ENCODE assay signal across 11 cellular contexts in the genomic region with DNA sequence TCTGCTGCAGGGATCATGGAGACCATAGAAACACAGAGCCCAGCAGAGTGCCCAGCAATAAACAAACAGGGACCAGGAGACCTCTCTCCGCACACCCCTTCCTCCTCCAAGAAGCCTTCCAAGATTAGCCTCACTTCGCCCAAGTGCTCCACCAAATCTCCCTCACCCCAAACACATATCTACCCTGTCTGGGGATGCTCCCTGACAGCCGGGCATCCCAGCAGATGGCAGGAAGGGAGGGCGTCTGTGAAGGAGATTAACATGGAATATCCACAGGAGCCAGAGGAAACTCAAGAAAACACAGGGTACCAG. TPM values are rescaled to one million over a fixed set of nuclear protein-coding genes. Genes with fewer than 3 reads are reported as not detected.
DNase-seq lines count a peak whose midpoint lies in the region; ATAC-seq and TF ChIP-seq lines count a peak whose summit lies in the region.
"Had no signal": no experiment of that assay in that cellular context is flagged by ENCODE, and none has a peak within 500 bp of the region (broad histone marks: within the 10 kb centered on the region; RNA-seq: fewer than 3 reads in every experiment).

No MANE protein-coding gene starts in this region.

- H3K9me3 ChIP-seq in cardiac muscle cell (ENCODE audit: low read depth): no peaks in the 10 kb centered on the region
- H3K9me3 ChIP-seq in left ventricle myocardium inferior (replicated peaks): no peaks in the 10 kb centered on the region
- H3K9me3 ChIP-seq: BE2C, thoracic aorta had no signal

- intact Hi-C loops in left ventricle myocardium inferior (cut with micrococcal nuclease): loop anchor here (5.0 to 10.0 kb wide), 2 partner anchors 67 to 459 kb away; partner anchors contain the start of gene STARD10

- H3K4me3 ChIP-seq in cardiac muscle cell: no peak overlapping the region
- H3K4me3 ChIP-seq in left ventricle myocardium inferior: no peak overlapping the region
- H3K4me3 ChIP-seq: thoracic aorta had no signal

- H3K27ac ChIP-seq in cardiac muscle cell (peak overlapping the region; percentile 47), left ventricle myocardium inferior (replicated peaks) (no peak overlapping the region), layer of hippocampus (ENCODE audit: low read depth, low read length) (peak overlapping the region; percentile 53)
- H3K27ac ChIP-seq: thoracic aorta had no signal

- H3K4me3 Mint-ChIP-seq in WTC11 (no peak overlapping the region), type B pancreatic cell (no peak overlapping the region)

- H3K36me3 ChIP-seq in cardiac muscle cell (no peaks in the 10 kb centered on the region), left ventricle myocardium inferior (no peaks in the 10 kb centered on the region)
- H3K36me3 ChIP-seq: BE2C, thoracic aorta had no signal

- CTCF ChIA-PET in WTC11 (lab: Charles Lee): interaction anchor here (0.6 to 3.9 kb wide), 57 partner anchors 9 to 515 kb away, joined by 3 to 81 read pairs (median 4); partner anchors contain the start of genes ARAP1, FCHSD2 and STARD10

- H3K36me3 Mint-ChIP-seq in WTC11: peaks cover 2% of the 10 kb centered on the region; the same call in 1 of the 2 replicates
- H3K36me3 Mint-ChIP-seq in type B pancreatic cell: peaks cover 2% of the 10 kb centered on the region

- DNase-seq in cardiac muscle cell (ENCODE audit: low read depth in 1 of 2, low spot score in 1 of 2) (no peak), left ventricle myocardium inferior (no peak), WTC11 (ENCODE audit: low spot score) (no peak), type B pancreatic cell (ENCODE audit: extremely low spot score, unreplicated experiment) (no peak), COLO668 (lab: John Stamatoyannopoulos, UW; ENCODE audit: unreplicated experiment) (no peak)
- DNase-seq: SIG-M5 had no signal

- H3K27ac Mint-ChIP-seq in WTC11: peak overlapping the region; percentile 55; the same call in 1 of the 2 replicates
- peak overlapping the region; percentile 87 for H3K27ac Mint-ChIP-seq in type B pancreatic cell

- H3K4me1 Mint-ChIP-seq in WTC11: peaks cover 18% of the 10 kb centered on the region
- peaks cover 36% of the 10 kb centered on the region for H3K4me1 Mint-ChIP-seq in type B pancreatic cell (ENCODE audit: unreplicated experiment)

- POLR2A ChIA-PET in WTC11 (lab: Charles Lee): interaction anchor here (0.5 to 1.1 kb wide), 4 partner anchors 15 to 767 kb away, joined by 3 to 5 read pairs (median 3); no protein-coding TSS in a partner anchor

- H3K27me3 Mint-ChIP-seq in WTC11 (ENCODE audit: low read depth) (no peaks in the 10 kb centered on the region), type B pancreatic cell (no peaks in the 10 kb centered on the region)

- TF ChIP-seq CTCF in cardiac muscle cell (IDR thresholded peaks at IDR 0.05; ENCODE audit: low read depth, low read length) (no peak), left ventricle myocardium inferior (IDR thresholded peaks at IDR 0.05; ENCODE audit: borderline replicate concordance) (no peak), WTC11 (IDR thresholded peaks at IDR 0.05) (no peak), type B pancreatic cell (conservative IDR thresholded peaks at IDR 0.05) (no peak)

- ATAC-seq in WTC11 (no peak), HG02870 (IDR thresholded peaks at IDR 0.05; ENCODE audit: unreplicated experiment) (no peak), GM21576 (IDR thresholded peaks at IDR 0.05; ENCODE audit: unreplicated experiment) (no peak)

- H3K4me1 ChIP-seq in cardiac muscle cell (ENCODE audit: low read depth) (peaks cover 35% of the 10 kb centered on the region), left ventricle myocardium inferior (peaks cover 39% of the 10 kb centered on the region)

- H3K9me3 Mint-ChIP-seq in WTC11: peaks cover under 1% of the 10 kb centered on the region; the same call in 1 of the 2 replicates
- H3K9me3 Mint-ChIP-seq in type B pancreatic cell: peaks cover 2% of the 10 kb centered on the region

- H3K27me3 ChIP-seq in cardiac muscle cell (no peaks in the 10 kb centered on the region), left ventricle myocardium inferior (ENCODE audit: low read depth) (no peaks in the 10 kb centered on the region), layer of hippocampus (ENCODE audit: control insufficient read depth, insufficient read depth, low read length) (no peaks in the 10 kb centered on the region)
- H3K27me3 ChIP-seq: BE2C had no signal

TF ChIP-seq in WTC11, 78 proteins besides CTCF, POLR2A, EP300 and RAD21 (continues in another document):
- TF ChIP-seq ZNF396 (CRISPR knock-in tag; IDR thresholded peaks at IDR 0.05; ENCODE audit: borderline replicate concordance) (no peak), ZNF512 (CRISPR knock-in tag; IDR thresholded peaks at IDR 0.05; ENCODE audit: borderline replicate concordance) (no peak), ARID4B (CRISPR knock-in tag; IDR thresholded peaks at IDR 0.05; ENCODE audit: borderline replicate concordance) (no peak)
- TF ChIP-seq, protein P1, sequence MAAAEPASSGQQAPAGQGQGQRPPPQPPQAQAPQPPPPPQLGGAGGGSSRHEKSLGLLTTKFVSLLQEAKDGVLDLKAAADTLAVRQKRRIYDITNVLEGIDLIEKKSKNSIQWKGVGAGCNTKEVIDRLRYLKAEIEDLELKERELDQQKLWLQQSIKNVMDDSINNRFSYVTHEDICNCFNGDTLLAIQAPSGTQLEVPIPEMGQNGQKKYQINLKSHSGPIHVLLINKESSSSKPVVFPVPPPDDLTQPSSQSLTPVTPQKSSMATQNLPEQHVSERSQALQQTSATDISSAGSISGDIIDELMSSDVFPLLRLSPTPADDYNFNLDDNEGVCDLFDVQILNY (CRISPR knock-in tag; IDR thresholded peaks at IDR 0.05): no peak
- TF ChIP-seq, protein P2, sequence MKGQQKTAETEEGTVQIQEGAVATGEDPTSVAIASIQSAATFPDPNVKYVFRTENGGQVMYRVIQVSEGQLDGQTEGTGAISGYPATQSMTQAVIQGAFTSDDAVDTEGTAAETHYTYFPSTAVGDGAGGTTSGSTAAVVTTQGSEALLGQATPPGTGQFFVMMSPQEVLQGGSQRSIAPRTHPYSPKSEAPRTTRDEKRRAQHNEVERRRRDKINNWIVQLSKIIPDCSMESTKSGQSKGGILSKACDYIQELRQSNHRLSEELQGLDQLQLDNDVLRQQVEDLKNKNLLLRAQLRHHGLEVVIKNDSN (CRISPR knock-in tag; IDR thresholded peaks at IDR 0.05): no peak

RNA-seq across cellular contexts. Expression of gene ARAP1, which starts 26.5 kb away (rescaled TPM):
- total RNA-seq in cardiac muscle cell (134 and 200 TPM in 2 replicates), left ventricle myocardium inferior (51.9 TPM), WTC11 (2021) (76.4 to 98.8 TPM (median 78.3 TPM) in 3 replicates), type B pancreatic cell (ENCODE audit: low replicate concordance) (80.5 and 149 TPM in 2 replicates)
- 41.5 and 54.6 TPM in 2 replicates for polyA plus RNA-seq in cardiac muscle cell

RNA-seq across cellular contexts. Expression of gene PDE2A, which starts 51.5 kb away (rescaled TPM):
- 0.18 and 0.92 TPM in 2 replicates for total RNA-seq in cardiac muscle cell
- 0.56 TPM in 1 of 2 replicates, not detected in the other for polyA plus RNA-seq in cardiac muscle cell
- total RNA-seq in left ventricle myocardium inferior: 19.6 TPM
- 3.7 to 5.0 TPM (median 4.9 TPM) in 3 replicates for total RNA-seq in WTC11 (2021)
- 2.8 and 3.8 TPM in 2 replicates for total RNA-seq in type B pancreatic cell (ENCODE audit: low replicate concordance)
